In the genomic region with DNA sequence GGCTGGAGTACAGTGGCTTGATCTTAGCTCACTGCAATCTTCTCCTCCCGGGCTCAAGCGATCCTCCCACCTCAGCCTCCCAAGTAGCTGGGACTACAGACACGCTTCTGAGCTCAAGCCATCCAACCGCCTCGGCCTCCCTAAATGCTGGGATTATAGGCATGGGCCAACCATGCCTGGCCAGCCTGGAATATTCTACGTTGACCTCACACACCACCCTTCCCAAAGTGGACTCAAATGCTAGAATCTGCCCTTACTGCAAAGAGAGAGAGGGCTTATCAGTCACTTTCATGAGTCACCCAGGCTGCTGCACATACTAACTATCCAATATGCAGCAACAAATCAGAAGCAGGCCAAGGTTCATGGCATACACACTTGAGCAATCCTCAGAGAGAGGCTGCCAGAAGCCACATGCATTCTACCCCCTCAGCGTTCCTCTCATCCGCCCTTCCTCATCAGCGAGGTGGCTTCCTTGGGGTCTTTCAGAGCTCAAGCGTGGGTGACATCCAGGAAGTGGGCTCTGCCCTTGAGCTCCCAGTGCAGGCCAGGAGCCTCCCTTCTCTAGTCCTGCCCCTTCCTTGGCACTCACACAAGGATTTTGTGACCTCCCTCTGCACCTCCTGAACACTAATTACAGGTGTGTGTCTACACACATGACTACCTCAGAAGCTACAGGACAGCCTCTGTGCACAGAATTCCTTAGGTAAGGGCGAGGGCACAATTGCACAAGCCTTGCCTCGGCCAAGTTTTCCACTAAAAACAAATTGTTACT, we compare ENCODE assay signal across 1 cellular context.
TF ChIP-seq lines count a peak whose summit lies in the region.

No MANE protein-coding gene starts in this region.

TF ChIP-seq in HepG2, 621 proteins besides CTCF, POLR2A, EP300 and RAD21 (continued from another document and continues in another):
- TF ChIP-seq, protein P1, sequence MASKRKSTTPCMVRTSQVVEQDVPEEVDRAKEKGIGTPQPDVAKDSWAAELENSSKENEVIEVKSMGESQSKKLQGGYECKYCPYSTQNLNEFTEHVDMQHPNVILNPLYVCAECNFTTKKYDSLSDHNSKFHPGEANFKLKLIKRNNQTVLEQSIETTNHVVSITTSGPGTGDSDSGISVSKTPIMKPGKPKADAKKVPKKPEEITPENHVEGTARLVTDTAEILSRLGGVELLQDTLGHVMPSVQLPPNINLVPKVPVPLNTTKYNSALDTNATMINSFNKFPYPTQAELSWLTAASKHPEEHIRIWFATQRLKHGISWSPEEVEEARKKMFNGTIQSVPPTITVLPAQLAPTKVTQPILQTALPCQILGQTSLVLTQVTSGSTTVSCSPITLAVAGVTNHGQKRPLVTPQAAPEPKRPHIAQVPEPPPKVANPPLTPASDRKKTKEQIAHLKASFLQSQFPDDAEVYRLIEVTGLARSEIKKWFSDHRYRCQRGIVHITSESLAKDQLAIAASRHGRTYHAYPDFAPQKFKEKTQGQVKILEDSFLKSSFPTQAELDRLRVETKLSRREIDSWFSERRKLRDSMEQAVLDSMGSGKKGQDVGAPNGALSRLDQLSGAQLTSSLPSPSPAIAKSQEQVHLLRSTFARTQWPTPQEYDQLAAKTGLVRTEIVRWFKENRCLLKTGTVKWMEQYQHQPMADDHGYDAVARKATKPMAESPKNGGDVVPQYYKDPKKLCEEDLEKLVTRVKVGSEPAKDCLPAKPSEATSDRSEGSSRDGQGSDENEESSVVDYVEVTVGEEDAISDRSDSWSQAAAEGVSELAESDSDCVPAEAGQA (IDR thresholded peaks at IDR 0.05; ENCODE audit: low read depth) = 0 out of 2 replicates have a peak, but pooled peaks have one; percentile 28
- TF ChIP-seq, protein P1 (CRISPR knock-in tag; IDR thresholded peaks at IDR 0.05; ENCODE audit: borderline replicate concordance) = no peak
- TF ChIP-seq HNRNPLL (IDR thresholded peaks at IDR 0.05; ENCODE audit: low read depth, low read length, poor library complexity, severe bottlenecking) = no peak
- TF ChIP-seq ZNF703 (CRISPR knock-in tag; IDR thresholded peaks at IDR 0.05; ENCODE audit: borderline replicate concordance) = no peak
- TF ChIP-seq, protein P2, sequence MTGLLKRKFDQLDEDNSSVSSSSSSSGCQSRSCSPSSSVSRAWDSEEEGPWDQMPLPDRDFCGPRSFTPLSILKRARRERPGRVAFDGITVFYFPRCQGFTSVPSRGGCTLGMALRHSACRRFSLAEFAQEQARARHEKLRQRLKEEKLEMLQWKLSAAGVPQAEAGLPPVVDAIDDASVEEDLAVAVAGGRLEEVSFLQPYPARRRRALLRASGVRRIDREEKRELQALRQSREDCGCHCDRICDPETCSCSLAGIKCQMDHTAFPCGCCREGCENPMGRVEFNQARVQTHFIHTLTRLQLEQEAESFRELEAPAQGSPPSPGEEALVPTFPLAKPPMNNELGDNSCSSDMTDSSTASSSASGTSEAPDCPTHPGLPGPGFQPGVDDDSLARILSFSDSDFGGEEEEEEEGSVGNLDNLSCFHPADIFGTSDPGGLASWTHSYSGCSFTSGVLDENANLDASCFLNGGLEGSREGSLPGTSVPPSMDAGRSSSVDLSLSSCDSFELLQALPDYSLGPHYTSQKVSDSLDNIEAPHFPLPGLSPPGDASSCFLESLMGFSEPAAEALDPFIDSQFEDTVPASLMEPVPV (CRISPR knock-in tag; IDR thresholded peaks at IDR 0.05) = no peak
- no peak for TF ChIP-seq CHD2 (IDR thresholded peaks at IDR 0.05; ENCODE audit: low read depth, low read length)
- no peak for TF ChIP-seq GATAD1 (CRISPR knock-in tag; IDR thresholded peaks at IDR 0.05)
- no peak for TF ChIP-seq ZNF737 (CRISPR knock-in tag; IDR thresholded peaks at IDR 0.05; ENCODE audit: borderline replicate concordance)
- TF ChIP-seq SAFB2 (CRISPR knock-in tag; IDR thresholded peaks at IDR 0.05; ENCODE audit: borderline replicate concordance, low read depth) = no peak; the same call in 1 of the 2 replicates
- no peak for TF ChIP-seq PTBP1 (IDR thresholded peaks at IDR 0.05; ENCODE audit: low read depth, low read length, poor library complexity, severe bottlenecking)
- TF ChIP-seq ZNF891 (CRISPR knock-in tag; IDR thresholded peaks at IDR 0.05) = no peak
- TF ChIP-seq, protein P3, sequence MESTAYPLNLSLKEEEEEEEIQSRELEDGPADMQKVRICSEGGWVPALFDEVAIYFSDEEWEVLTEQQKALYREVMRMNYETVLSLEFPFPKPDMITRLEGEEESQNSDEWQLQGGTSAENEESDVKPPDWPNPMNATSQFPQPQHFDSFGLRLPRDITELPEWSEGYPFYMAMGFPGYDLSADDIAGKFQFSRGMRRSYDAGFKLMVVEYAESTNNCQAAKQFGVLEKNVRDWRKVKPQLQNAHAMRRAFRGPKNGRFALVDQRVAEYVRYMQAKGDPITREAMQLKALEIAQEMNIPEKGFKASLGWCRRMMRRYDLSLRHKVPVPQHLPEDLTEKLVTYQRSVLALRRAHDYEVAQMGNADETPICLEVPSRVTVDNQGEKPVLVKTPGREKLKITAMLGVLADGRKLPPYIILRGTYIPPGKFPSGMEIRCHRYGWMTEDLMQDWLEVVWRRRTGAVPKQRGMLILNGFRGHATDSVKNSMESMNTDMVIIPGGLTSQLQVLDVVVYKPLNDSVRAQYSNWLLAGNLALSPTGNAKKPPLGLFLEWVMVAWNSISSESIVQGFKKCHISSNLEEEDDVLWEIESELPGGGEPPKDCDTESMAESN (CRISPR knock-in tag; conservative IDR thresholded peaks at IDR 0.05) = peak; percentile 73; the same call in 1 of the 2 replicates
- TF ChIP-seq SMAD1 (CRISPR knock-in tag; IDR thresholded peaks at IDR 0.05; ENCODE audit: borderline replicate concordance, low read depth) = no peak
- no peak for TF ChIP-seq ZNF234 (CRISPR knock-in tag; conservative IDR thresholded peaks at IDR 0.05)
- TF ChIP-seq, protein P4, sequence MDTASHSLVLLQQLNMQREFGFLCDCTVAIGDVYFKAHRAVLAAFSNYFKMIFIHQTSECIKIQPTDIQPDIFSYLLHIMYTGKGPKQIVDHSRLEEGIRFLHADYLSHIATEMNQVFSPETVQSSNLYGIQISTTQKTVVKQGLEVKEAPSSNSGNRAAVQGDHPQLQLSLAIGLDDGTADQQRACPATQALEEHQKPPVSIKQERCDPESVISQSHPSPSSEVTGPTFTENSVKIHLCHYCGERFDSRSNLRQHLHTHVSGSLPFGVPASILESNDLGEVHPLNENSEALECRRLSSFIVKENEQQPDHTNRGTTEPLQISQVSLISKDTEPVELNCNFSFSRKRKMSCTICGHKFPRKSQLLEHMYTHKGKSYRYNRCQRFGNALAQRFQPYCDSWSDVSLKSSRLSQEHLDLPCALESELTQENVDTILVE (CRISPR knock-in tag; IDR thresholded peaks at IDR 0.05) = peak; percentile 52; the same call in 1 of the 2 replicates
- no peak for TF ChIP-seq FOXK2 (IDR thresholded peaks at IDR 0.05)
- 0 out of 2 replicates have a peak, but pooled peaks have one; percentile 38 for TF ChIP-seq NAIF1 (CRISPR knock-in tag; IDR thresholded peaks at IDR 0.05; ENCODE audit: borderline replicate concordance)
- TF ChIP-seq BORCS8-MEF2B (CRISPR knock-in tag; IDR thresholded peaks at IDR 0.05) = peak; percentile 93
- TF ChIP-seq SNAPC2 (CRISPR knock-in tag; IDR thresholded peaks at IDR 0.05) = peak; percentile 75; the same call in 1 of the 2 replicates
- TF ChIP-seq RFXAP (CRISPR knock-in tag; IDR thresholded peaks at IDR 0.05; ENCODE audit: borderline replicate concordance) = no peak; the same call in 1 of the 2 replicates
- no peak for TF ChIP-seq ZNF468 (CRISPR knock-in tag; IDR thresholded peaks at IDR 0.05)
- TF ChIP-seq, protein P5, sequence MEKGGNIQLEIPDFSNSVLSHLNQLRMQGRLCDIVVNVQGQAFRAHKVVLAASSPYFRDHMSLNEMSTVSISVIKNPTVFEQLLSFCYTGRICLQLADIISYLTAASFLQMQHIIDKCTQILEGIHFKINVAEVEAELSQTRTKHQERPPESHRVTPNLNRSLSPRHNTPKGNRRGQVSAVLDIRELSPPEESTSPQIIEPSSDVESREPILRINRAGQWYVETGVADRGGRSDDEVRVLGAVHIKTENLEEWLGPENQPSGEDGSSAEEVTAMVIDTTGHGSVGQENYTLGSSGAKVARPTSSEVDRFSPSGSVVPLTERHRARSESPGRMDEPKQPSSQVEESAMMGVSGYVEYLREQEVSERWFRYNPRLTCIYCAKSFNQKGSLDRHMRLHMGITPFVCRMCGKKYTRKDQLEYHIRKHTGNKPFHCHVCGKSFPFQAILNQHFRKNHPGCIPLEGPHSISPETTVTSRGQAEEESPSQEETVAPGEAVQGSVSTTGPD (CRISPR knock-in tag; IDR thresholded peaks at IDR 0.05) = no peak
- no peak for TF ChIP-seq ZNF17 (CRISPR knock-in tag; IDR thresholded peaks at IDR 0.05)
- TF ChIP-seq FOXJ3 (CRISPR knock-in tag; IDR thresholded peaks at IDR 0.05; ENCODE audit: borderline replicate concordance) = peak; percentile 47; the same call in 1 of the 2 replicates
- TF ChIP-seq, protein P6, sequence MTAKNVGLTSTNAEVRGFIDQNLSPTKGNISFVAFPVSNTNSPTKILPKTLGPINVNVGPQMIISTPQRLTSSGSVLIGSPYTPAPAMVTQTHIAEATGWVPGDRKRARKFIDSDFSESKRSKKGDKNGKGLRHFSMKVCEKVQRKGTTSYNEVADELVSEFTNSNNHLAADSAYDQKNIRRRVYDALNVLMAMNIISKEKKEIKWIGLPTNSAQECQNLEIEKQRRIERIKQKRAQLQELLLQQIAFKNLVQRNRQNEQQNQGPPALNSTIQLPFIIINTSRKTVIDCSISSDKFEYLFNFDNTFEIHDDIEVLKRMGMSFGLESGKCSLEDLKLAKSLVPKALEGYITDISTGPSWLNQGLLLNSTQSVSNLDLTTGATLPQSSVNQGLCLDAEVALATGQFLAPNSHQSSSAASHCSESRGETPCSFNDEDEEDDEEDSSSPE (CRISPR knock-in tag; IDR thresholded peaks at IDR 0.05) = no peak
- TF ChIP-seq ZNF343 (CRISPR knock-in tag; IDR thresholded peaks at IDR 0.05) = no peak; the same call in 1 of the 2 replicates
- TF ChIP-seq ZNF549 (CRISPR knock-in tag; IDR thresholded peaks at IDR 0.05) = no peak
- TF ChIP-seq RORA (CRISPR knock-in tag; IDR thresholded peaks at IDR 0.05) = no peak
- TF ChIP-seq GTF2F1 (IDR thresholded peaks at IDR 0.05; ENCODE audit: low read length) = no peak
- no peak for TF ChIP-seq MED13 (CRISPR knock-in tag; IDR thresholded peaks at IDR 0.05)
- no peak for TF ChIP-seq ZNF777 (CRISPR knock-in tag; IDR thresholded peaks at IDR 0.05)
- no peak for TF ChIP-seq HCFC1 (IDR thresholded peaks at IDR 0.05; ENCODE audit: low read depth, low read length)
- TF ChIP-seq RNF2 (conservative IDR thresholded peaks at IDR 0.05; ENCODE audit: low read depth) = no peak; the same call in none of the 2 replicates
- TF ChIP-seq ZNF263 (CRISPR knock-in tag; IDR thresholded peaks at IDR 0.05) = peak; percentile 50; the same call in 1 of the 2 replicates
- TF ChIP-seq KAT7 (CRISPR knock-in tag; IDR thresholded peaks at IDR 0.05; ENCODE audit: borderline replicate concordance) = no peak
- TF ChIP-seq ZNF556 (CRISPR knock-in tag; IDR thresholded peaks at IDR 0.05; ENCODE audit: borderline replicate concordance) = no peak
- no peak; the same call in 1 of the 2 replicates for TF ChIP-seq THYN1 (CRISPR knock-in tag; IDR thresholded peaks at IDR 0.05; ENCODE audit: borderline replicate concordance, low read depth)
- TF ChIP-seq TOPORS (CRISPR knock-in tag; IDR thresholded peaks at IDR 0.05) = peak; percentile 78; the same call in 1 of the 2 replicates
- TF ChIP-seq ELF4 (CRISPR knock-in tag; IDR thresholded peaks at IDR 0.05; ENCODE audit: borderline replicate concordance) = no peak
- no peak for TF ChIP-seq NR3C1 (CRISPR knock-in tag; IDR thresholded peaks at IDR 0.05)
- TF ChIP-seq SSRP1 (CRISPR knock-in tag; IDR thresholded peaks at IDR 0.05) = peak; percentile 44; the same call in 1 of the 2 replicates
- peak; percentile 86; the same call in 1 of the 2 replicates for TF ChIP-seq JUNB (CRISPR knock-in tag; IDR thresholded peaks at IDR 0.05; ENCODE audit: borderline replicate concordance)
- no peak for TF ChIP-seq MEIS1 (CRISPR knock-in tag; IDR thresholded peaks at IDR 0.05; ENCODE audit: borderline replicate concordance)
- no peak for TF ChIP-seq SOX13 (IDR thresholded peaks at IDR 0.05)
- peak in 1 of 2 experiments; percentile 59; a peak in 1 of 4 replicates for TF ChIP-seq SOX13 (CRISPR knock-in tag; conservative IDR thresholded peaks at IDR 0.05 in 1 of 2, IDR thresholded peaks at IDR 0.05 in 1 of 2)
- TF ChIP-seq MIER2 (CRISPR knock-in tag; IDR thresholded peaks at IDR 0.05) = peak; percentile 85
- no peak for TF ChIP-seq ZNF33A (CRISPR knock-in tag; IDR thresholded peaks at IDR 0.05; ENCODE audit: borderline replicate concordance)
- TF ChIP-seq ZNF562 (CRISPR knock-in tag; IDR thresholded peaks at IDR 0.05; ENCODE audit: borderline replicate concordance) = no peak
- TF ChIP-seq, protein P7, sequence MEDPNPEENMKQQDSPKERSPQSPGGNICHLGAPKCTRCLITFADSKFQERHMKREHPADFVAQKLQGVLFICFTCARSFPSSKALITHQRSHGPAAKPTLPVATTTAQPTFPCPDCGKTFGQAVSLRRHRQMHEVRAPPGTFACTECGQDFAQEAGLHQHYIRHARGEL (CRISPR knock-in tag; IDR thresholded peaks at IDR 0.05) = no peak
- TF ChIP-seq, protein P8, sequence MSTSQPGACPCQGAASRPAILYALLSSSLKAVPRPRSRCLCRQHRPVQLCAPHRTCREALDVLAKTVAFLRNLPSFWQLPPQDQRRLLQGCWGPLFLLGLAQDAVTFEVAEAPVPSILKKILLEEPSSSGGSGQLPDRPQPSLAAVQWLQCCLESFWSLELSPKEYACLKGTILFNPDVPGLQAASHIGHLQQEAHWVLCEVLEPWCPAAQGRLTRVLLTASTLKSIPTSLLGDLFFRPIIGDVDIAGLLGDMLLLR (CRISPR knock-in tag; IDR thresholded peaks at IDR 0.05) = 0 out of 2 replicates have a peak, but pooled peaks have one; percentile 37
- TF ChIP-seq, protein P9, sequence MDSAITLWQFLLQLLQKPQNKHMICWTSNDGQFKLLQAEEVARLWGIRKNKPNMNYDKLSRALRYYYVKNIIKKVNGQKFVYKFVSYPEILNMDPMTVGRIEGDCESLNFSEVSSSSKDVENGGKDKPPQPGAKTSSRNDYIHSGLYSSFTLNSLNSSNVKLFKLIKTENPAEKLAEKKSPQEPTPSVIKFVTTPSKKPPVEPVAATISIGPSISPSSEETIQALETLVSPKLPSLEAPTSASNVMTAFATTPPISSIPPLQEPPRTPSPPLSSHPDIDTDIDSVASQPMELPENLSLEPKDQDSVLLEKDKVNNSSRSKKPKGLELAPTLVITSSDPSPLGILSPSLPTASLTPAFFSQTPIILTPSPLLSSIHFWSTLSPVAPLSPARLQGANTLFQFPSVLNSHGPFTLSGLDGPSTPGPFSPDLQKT (CRISPR knock-in tag; IDR thresholded peaks at IDR 0.05; ENCODE audit: borderline replicate concordance) = no peak
